In the genomic region with DNA sequence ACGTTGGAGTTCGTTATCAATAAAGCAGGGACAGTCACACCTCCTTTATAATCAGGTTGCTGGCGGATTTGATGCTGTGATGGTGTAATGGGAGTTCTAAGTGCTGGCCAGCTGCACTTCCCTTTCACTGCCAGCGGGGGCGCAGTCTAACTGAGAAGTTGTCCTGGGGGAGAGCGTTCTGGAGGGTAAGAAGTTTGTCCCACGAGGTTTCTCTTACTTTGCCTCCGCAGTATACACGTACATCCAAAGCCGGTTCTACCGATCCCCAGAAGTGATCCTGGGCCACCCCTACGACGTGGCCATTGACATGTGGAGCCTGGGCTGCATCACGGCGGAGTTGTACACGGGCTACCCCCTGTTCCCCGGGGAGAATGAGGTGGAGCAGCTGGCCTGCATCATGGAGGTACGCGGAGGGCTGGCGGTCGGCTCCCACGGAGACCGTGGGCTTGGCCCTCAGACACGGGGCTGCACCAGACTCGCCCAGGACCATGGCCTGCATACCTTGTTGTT, we compare ENCODE assay signal across 8 cellular contexts. TPM values are rescaled to one million over a fixed set of nuclear protein-coding genes. Genes with fewer than 3 reads are reported as not detected.
DNase-seq lines count a peak whose midpoint lies in the region; ATAC-seq, FAIRE-seq and TF ChIP-seq lines count a peak whose summit lies in the region.

No MANE protein-coding gene starts in this region.

- peak; percentile 70 for DNase-seq in AG09319 (ENCODE audit: extremely low read depth, low read depth)
- peak; percentile 31 for DNase-seq in NCI-H2227 treated with DMSO at 0.1 percent for 48 hours (lab: John Stamatoyannopoulos, UW)
- DNase-seq in cerebellar cortex (ENCODE audit: low spot score) = peak; percentile 91
- peak; percentile 85 for DNase-seq in kidney
- DNase-seq in stimulated activated CD4-positive, alpha-beta T cell treated with anti-CD3 and anti-CD28 coated beads, Interleukin-15, amount 100 ng/mL, for 24 hours = peak; percentile 85

- peaks cover under 1 to 2% of the 10 kb centered on the region in 2 donors for H3K36me3 ChIP-seq in kidney (ENCODE audit: control insufficient read depth in 1 of 2, insufficient read depth in 2 of 2, low read length in 2 of 2)

- intact Hi-C loops in kidney (cut with DNase I) = no loop called here

- H3K4me3 ChIP-seq in kidney (ENCODE audit: low read length in 2 of 2) = peak overlapping the region; percentile 80 to 96

- TF ChIP-seq CTCF in AG09319 (IDR thresholded peaks at IDR 0.05; ENCODE audit: low read depth, low read length) = no peak; the same call in none of the 2 replicates
- peak; percentile 95 for TF ChIP-seq CTCF in kidney (IDR thresholded peaks at IDR 0.05; ENCODE audit: borderline replicate concordance, extremely low read depth, insufficient read depth)

- no peak overlapping the region for H3K27ac ChIP-seq in kidney (ENCODE audit: low read depth in 2 of 2, low read length in 2 of 2)

- H3K4me1 ChIP-seq in kidney (ENCODE audit: control insufficient read depth in 1 of 2, insufficient read depth in 1 of 2, low read depth in 1 of 2, low read length in 2 of 2) = no peaks in the 10 kb centered on the region

- ATAC-seq in GM18868 (IDR thresholded peaks at IDR 0.05; ENCODE audit: unreplicated experiment) = peak; percentile 97
- peak; percentile 94 for ATAC-seq in HG03108 (IDR thresholded peaks at IDR 0.05; ENCODE audit: unreplicated experiment)
- peak; percentile 94 to 95 for ATAC-seq in activated CD4-positive, CD25-positive, alpha-beta regulatory T cell treated with anti-CD3 and anti-CD28 coated beads, Interleukin-2, amount 50 U/mL, for 24 hours

- H3K9me3 ChIP-seq in kidney (ENCODE audit: control insufficient read depth in 1 of 2, low read length in 2 of 2) = no peaks in the 10 kb centered on the region

- FAIRE-seq in kidney (lab: Jason Lieb, UNC) = peak; percentile 66

- peak overlapping the region; percentile 81 to 88 for H3K9ac ChIP-seq in kidney (ENCODE audit: low read length in 2 of 2)

RNA-seq across cellular contexts. Expression of a gene that starts 42.7 kb away (rescaled TPM):
- total RNA-seq in kidney = 32.8 TPM
- polyA plus RNA-seq in kidney (ENCODE audit: insufficient read depth, low read depth, low replicate concordance) = 49.0 TPM

RNA-seq across cellular contexts. Expression of a gene that starts 44.1 kb away (rescaled TPM):
- total RNA-seq in kidney = 2.7 TPM
- polyA plus RNA-seq in kidney (ENCODE audit: insufficient read depth, low read depth, low replicate concordance) = 2.3 TPM

RNA-seq across cellular contexts. Expression of a gene that starts 44.2 kb away (rescaled TPM):
- 96.9 TPM for total RNA-seq in kidney
- 250 TPM for polyA plus RNA-seq in kidney (ENCODE audit: insufficient read depth, low read depth, low replicate concordance)

Comparison
In these comparisons a context has a peak if more than half of its experiments do, and no peak if none do; other contexts are left out.
1. DNase-seq: peak in every context shown above with its lines; median percentile 91 in cerebellar cortex; 85 in kidney; 85 in stimulated activated CD4-positive, alpha-beta T cell treated with anti-CD3 and anti-CD28 coated beads, Interleukin-15, amount 100 ng/mL, for 24 hours; 70 in AG09319; 31 in NCI-H2227 treated with DMSO at 0.1 percent for 48 hours.